In the genomic region with DNA sequence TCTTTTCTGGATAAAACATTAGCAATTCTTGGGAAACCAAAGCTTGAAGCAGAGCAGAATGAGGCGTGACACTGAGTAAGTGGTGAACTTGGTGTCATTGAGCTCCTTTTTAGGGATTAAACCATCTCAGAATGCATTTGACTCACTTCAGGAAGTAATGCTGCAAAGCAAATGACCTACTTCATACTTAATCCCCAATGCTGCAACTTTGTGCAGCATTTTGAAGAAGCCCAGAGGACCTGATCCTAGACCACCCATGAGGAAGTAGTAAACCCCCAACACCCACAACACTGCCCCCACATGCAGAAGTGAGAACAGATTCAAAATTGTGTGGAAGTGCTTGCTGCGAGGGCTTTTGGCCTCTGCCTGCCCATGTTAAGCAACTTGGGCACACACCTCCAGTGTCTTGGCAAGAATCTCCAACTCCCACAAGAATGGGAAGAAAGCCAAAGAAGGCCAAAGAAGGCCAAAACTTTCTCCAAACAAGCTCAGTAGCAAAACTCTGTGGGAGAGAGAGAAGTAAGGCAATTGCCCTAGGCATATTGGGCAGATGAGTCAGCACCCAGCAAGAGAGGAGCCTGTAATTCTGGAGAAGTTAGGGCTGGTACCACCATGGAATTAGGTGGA, we compare ENCODE assay signal across 1 cellular context.
TF ChIP-seq lines count a peak whose summit lies in the region.

No MANE protein-coding gene starts in this region.

TF ChIP-seq in GM12878, 131 proteins besides CTCF, POLR2A, EP300 and RAD21 (continued from another document):
- TF ChIP-seq POLR2AphosphoS5 (IDR thresholded peaks at IDR 0.05; ENCODE audit: low read length): peak; percentile 57
- peak; percentile 85 for TF ChIP-seq IRF4 (IDR thresholded peaks at IDR 0.05; ENCODE audit: low read depth, low read length)
- TF ChIP-seq, protein P1, sequence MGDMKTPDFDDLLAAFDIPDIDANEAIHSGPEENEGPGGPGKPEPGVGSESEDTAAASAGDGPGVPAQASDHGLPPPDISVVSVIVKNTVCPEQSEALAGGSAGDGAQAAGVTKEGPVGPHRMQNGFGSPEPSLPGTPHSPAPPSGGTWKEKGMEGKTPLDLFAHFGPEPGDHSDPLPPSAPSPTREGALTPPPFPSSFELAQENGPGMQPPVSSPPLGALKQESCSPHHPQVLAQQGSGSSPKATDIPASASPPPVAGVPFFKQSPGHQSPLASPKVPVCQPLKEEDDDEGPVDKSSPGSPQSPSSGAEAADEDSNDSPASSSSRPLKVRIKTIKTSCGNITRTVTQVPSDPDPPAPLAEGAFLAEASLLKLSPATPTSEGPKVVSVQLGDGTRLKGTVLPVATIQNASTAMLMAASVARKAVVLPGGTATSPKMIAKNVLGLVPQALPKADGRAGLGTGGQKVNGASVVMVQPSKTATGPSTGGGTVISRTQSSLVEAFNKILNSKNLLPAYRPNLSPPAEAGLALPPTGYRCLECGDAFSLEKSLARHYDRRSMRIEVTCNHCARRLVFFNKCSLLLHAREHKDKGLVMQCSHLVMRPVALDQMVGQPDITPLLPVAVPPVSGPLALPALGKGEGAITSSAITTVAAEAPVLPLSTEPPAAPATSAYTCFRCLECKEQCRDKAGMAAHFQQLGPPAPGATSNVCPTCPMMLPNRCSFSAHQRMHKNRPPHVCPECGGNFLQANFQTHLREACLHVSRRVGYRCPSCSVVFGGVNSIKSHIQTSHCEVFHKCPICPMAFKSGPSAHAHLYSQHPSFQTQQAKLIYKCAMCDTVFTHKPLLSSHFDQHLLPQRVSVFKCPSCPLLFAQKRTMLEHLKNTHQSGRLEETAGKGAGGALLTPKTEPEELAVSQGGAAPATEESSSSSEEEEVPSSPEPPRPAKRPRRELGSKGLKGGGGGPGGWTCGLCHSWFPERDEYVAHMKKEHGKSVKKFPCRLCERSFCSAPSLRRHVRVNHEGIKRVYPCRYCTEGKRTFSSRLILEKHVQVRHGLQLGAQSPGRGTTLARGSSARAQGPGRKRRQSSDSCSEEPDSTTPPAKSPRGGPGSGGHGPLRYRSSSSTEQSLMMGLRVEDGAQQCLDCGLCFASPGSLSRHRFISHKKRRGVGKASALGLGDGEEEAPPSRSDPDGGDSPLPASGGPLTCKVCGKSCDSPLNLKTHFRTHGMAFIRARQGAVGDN (IDR thresholded peaks at IDR 0.05): peak; percentile 60
- TF ChIP-seq TAF1 (IDR thresholded peaks at IDR 0.05; ENCODE audit: borderline replicate concordance, low read depth, low read length): 0 out of 2 replicates have a peak, but pooled peaks have one; percentile 38
- TF ChIP-seq EZH2 (IDR thresholded peaks at IDR 0.05; ENCODE audit: borderline replicate concordance, control insufficient read depth, low read depth, low read length): 0 out of 2 replicates have a peak, but pooled peaks have one; percentile 17
- TF ChIP-seq NR2F1 (conservative IDR thresholded peaks at IDR 0.05): peak; percentile 58
- TF ChIP-seq EED (IDR thresholded peaks at IDR 0.05; ENCODE audit: low read depth): peak; percentile 89
- TF ChIP-seq BHLHE40 (IDR thresholded peaks at IDR 0.05; ENCODE audit: borderline replicate concordance in 1 of 2, low read depth in 2 of 2, low read length in 1 of 2): peak in 1 of 2 experiments; percentile 26; a peak in 1 of 4 replicates
- TF ChIP-seq, protein P2, sequence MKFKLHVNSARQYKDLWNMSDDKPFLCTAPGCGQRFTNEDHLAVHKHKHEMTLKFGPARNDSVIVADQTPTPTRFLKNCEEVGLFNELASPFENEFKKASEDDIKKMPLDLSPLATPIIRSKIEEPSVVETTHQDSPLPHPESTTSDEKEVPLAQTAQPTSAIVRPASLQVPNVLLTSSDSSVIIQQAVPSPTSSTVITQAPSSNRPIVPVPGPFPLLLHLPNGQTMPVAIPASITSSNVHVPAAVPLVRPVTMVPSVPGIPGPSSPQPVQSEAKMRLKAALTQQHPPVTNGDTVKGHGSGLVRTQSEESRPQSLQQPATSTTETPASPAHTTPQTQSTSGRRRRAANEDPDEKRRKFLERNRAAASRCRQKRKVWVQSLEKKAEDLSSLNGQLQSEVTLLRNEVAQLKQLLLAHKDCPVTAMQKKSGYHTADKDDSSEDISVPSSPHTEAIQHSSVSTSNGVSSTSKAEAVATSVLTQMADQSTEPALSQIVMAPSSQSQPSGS (IDR thresholded peaks at IDR 0.05; ENCODE audit: low read length): peak; percentile 88
- TF ChIP-seq MYB (IDR thresholded peaks at IDR 0.05; ENCODE audit: borderline replicate concordance, low read depth, low read length): no peak
- TF ChIP-seq SMARCA5 (IDR thresholded peaks at IDR 0.05): 0 out of 2 replicates have a peak, but pooled peaks have one; percentile 4
- TF ChIP-seq BACH1 (IDR thresholded peaks at IDR 0.05; ENCODE audit: borderline replicate concordance): no peak
- peak; percentile 72 for TF ChIP-seq MTA2 (IDR thresholded peaks at IDR 0.05; ENCODE audit: low read depth)
- TF ChIP-seq SPI1 (IDR thresholded peaks at IDR 0.05; ENCODE audit: borderline replicate concordance, insufficient read depth, low read depth, low read length): peak; percentile 90
- TF ChIP-seq, protein P3, sequence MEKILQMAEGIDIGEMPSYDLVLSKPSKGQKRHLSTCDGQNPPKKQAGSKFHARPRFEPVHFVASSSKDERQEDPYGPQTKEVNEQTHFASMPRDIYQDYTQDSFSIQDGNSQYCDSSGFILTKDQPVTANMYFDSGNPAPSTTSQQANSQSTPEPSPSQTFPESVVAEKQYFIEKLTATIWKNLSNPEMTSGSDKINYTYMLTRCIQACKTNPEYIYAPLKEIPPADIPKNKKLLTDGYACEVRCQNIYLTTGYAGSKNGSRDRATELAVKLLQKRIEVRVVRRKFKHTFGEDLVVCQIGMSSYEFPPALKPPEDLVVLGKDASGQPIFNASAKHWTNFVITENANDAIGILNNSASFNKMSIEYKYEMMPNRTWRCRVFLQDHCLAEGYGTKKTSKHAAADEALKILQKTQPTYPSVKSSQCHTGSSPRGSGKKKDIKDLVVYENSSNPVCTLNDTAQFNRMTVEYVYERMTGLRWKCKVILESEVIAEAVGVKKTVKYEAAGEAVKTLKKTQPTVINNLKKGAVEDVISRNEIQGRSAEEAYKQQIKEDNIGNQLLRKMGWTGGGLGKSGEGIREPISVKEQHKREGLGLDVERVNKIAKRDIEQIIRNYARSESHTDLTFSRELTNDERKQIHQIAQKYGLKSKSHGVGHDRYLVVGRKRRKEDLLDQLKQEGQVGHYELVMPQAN (conservative IDR thresholded peaks at IDR 0.05): 0 out of 2 replicates have a peak, but pooled peaks have one; percentile 34
- TF ChIP-seq ZNF24 (IDR thresholded peaks at IDR 0.05): peak; percentile 76
- TF ChIP-seq CREM (IDR thresholded peaks at IDR 0.05; ENCODE audit: low read depth): peak; percentile 51; the same call in 1 of the 2 replicates
- TF ChIP-seq GATAD2B (conservative IDR thresholded peaks at IDR 0.05; ENCODE audit: low read depth): peak; percentile 73; the same call in 1 of the 2 replicates
- peak; percentile 44 for TF ChIP-seq SP1 (IDR thresholded peaks at IDR 0.05; ENCODE audit: low read depth, low read length)
- no peak for TF ChIP-seq RFX5 (IDR thresholded peaks at IDR 0.05; ENCODE audit: low read depth, low read length)
- no peak for TF ChIP-seq SREBF2 (IDR thresholded peaks at IDR 0.05; ENCODE audit: low read length)
- 0 out of 2 replicates have a peak, but pooled peaks have one; percentile 32 for TF ChIP-seq GABPA (IDR thresholded peaks at IDR 0.05; ENCODE audit: low read depth)
- peak; percentile 88 to 92 for TF ChIP-seq IKZF2 (IDR thresholded peaks at IDR 0.05)
- TF ChIP-seq, protein P4, sequence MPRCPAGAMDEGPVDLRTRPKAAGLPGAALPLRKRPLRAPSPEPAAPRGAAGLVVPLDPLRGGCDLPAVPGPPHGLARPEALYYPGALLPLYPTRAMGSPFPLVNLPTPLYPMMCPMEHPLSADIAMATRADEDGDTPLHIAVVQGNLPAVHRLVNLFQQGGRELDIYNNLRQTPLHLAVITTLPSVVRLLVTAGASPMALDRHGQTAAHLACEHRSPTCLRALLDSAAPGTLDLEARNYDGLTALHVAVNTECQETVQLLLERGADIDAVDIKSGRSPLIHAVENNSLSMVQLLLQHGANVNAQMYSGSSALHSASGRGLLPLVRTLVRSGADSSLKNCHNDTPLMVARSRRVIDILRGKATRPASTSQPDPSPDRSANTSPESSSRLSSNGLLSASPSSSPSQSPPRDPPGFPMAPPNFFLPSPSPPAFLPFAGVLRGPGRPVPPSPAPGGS (IDR thresholded peaks at IDR 0.05; ENCODE audit: borderline replicate concordance, insufficient read depth, low read depth, low read length, poor library complexity, severe bottlenecking): peak; percentile 63
- TF ChIP-seq DPF2 (IDR thresholded peaks at IDR 0.05): 0 out of 2 replicates have a peak, but pooled peaks have one; percentile 88
- TF ChIP-seq SUPT20H (IDR thresholded peaks at IDR 0.05; ENCODE audit: borderline replicate concordance, control insufficient read depth, low read depth, low read length): no peak
- peak; percentile 57 for TF ChIP-seq ATF7 (IDR thresholded peaks at IDR 0.05; ENCODE audit: low read depth)
- TF ChIP-seq CBFB (IDR thresholded peaks at IDR 0.05; ENCODE audit: low read depth): 0 out of 2 replicates have a peak, but pooled peaks have one; percentile 53
- TF ChIP-seq MEF2B (IDR thresholded peaks at IDR 0.05; ENCODE audit: partially characterized antibody, poor library complexity, severe bottlenecking): peak; percentile 70
- TF ChIP-seq POU2F2 (IDR thresholded peaks at IDR 0.05; ENCODE audit: borderline replicate concordance, low read depth, low read length): peak; percentile 83; the same call in 2 of the 3 replicates
- no peak for TF ChIP-seq HDGF (IDR thresholded peaks at IDR 0.05)
- TF ChIP-seq IKZF1 (conservative IDR thresholded peaks at IDR 0.05): peak; percentile 91
- no peak for TF ChIP-seq RAD51 (IDR thresholded peaks at IDR 0.05)
- 0 out of 2 replicates have a peak, but pooled peaks have one; percentile 41 for TF ChIP-seq NBN (IDR thresholded peaks at IDR 0.05)
- TF ChIP-seq, protein P5, sequence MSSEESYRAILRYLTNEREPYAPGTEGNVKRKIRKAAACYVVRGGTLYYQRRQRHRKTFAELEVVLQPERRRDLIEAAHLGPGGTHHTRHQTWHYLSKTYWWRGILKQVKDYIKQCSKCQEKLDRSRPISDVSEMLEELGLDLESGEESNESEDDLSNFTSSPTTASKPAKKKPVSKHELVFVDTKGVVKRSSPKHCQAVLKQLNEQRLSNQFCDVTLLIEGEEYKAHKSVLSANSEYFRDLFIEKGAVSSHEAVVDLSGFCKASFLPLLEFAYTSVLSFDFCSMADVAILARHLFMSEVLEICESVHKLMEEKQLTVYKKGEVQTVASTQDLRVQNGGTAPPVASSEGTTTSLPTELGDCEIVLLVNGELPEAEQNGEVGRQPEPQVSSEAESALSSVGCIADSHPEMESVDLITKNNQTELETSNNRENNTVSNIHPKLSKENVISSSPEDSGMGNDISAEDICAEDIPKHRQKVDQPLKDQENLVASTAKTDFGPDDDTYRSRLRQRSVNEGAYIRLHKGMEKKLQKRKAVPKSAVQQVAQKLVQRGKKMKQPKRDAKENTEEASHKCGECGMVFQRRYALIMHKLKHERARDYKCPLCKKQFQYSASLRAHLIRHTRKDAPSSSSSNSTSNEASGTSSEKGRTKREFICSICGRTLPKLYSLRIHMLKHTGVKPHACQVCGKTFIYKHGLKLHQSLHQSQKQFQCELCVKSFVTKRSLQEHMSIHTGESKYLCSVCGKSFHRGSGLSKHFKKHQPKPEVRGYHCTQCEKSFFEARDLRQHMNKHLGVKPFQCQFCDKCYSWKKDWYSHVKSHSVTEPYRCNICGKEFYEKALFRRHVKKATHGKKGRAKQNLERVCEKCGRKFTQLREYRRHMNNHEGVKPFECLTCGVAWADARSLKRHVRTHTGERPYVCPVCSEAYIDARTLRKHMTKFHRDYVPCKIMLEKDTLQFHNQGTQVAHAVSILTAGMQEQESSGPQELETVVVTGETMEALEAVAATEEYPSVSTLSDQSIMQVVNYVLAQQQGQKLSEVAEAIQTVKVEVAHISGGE (CRISPR knock-in tag; IDR thresholded peaks at IDR 0.05): no peak
- TF ChIP-seq FOXM1 (IDR thresholded peaks at IDR 0.05; ENCODE audit: low read depth, low read length): peak; percentile 76
- peak in 1 of 2 experiments; percentile 27; a peak in 1 of 3 replicates for TF ChIP-seq EGR1 (IDR thresholded peaks at IDR 0.05; ENCODE audit: borderline replicate concordance in 1 of 2, low read depth in 2 of 2, low read length in 2 of 2)
- peak; percentile 61 for TF ChIP-seq JUNB (IDR thresholded peaks at IDR 0.05)
- 0 out of 2 replicates have a peak, but pooled peaks have one; percentile 62 for TF ChIP-seq PAX5 (IDR thresholded peaks at IDR 0.05; ENCODE audit: borderline replicate concordance, low read depth, low read length)
- TF ChIP-seq, protein P6, sequence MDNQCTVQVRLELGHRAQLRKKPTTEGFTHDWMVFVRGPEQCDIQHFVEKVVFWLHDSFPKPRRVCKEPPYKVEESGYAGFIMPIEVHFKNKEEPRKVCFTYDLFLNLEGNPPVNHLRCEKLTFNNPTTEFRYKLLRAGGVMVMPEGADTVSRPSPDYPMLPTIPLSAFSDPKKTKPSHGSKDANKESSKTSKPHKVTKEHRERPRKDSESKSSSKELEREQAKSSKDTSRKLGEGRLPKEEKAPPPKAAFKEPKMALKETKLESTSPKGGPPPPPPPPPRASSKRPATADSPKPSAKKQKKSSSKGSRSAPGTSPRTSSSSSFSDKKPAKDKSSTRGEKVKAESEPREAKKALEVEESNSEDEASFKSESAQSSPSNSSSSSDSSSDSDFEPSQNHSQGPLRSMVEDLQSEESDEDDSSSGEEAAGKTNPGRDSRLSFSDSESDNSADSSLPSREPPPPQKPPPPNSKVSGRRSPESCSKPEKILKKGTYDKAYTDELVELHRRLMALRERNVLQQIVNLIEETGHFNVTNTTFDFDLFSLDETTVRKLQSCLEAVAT (IDR thresholded peaks at IDR 0.05): peak; percentile 53; the same call in 1 of the 2 replicates
- no peak for TF ChIP-seq ZNF384 (IDR thresholded peaks at IDR 0.05; ENCODE audit: borderline replicate concordance, low read depth, low read length)
- peak; percentile 93 for TF ChIP-seq RUNX3 (IDR thresholded peaks at IDR 0.05; ENCODE audit: low read length)
- TF ChIP-seq RELA (IDR thresholded peaks at IDR 0.05; ENCODE audit: borderline replicate concordance, partially characterized antibody): no peak
- peak; percentile 90 for TF ChIP-seq BCL11A (IDR thresholded peaks at IDR 0.05; ENCODE audit: low read depth, low read length)
- peak in 1 of 2 experiments; percentile 90; a peak in 1 of 4 replicates for TF ChIP-seq ETV6 (conservative IDR thresholded peaks at IDR 0.05 in 1 of 2, IDR thresholded peaks at IDR 0.05 in 1 of 2; ENCODE audit: borderline replicate concordance in 1 of 2, low read depth in 1 of 2)
TF ChIP-seq in GM12878: peak in this region for 42.
